ENCODE assay signal across 9 cellular contexts in the genomic region with DNA sequence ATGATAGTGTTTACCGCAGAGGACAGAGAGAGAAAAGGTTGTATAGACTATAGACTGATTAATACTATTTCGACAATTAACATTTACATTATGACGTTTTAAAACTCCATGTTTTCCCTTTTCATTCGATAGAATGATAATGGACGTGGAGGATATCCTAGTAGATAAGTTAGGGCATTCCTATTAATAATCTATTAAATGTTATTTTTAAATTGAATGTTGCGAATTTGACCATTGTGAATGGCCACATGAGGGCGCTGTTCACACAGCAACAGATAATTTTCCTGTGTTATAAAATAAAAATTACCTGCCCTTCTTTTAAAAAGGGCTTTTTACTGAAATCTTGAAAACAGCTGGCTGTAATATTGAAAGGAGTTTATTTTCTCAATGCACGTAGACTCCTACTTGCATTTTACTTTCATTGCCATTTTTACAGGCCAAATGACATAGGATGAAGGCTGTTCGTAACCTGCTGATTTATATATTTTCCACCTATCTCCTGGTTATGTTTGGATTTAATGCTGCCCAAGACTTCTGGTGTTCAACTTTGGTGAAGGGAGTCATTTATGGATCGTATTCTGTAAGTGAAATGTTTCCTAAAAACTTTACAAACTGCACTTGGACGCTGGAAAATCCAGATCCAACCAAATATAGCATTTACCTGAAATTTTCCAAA. TPM values are rescaled to one million over a fixed set of nuclear protein-coding genes. Genes with fewer than 3 reads are reported as not detected.
DNase-seq lines count a peak whose midpoint lies in the region; ATAC-seq, FAIRE-seq and TF ChIP-seq lines count a peak whose summit lies in the region.
"Had no signal": no experiment of that assay in that cellular context is flagged by ENCODE, and none has a peak within 500 bp of the region (broad histone marks: within the 10 kb centered on the region; RNA-seq: fewer than 3 reads in every experiment).

No MANE protein-coding gene starts in this region.

- H3K4me1 Mint-ChIP-seq in effector memory CD8-positive, alpha-beta T cell (ENCODE audit: low read depth in 2 of 2), result peaks cover 0 to 14% of the 10 kb centered on the region in 2 donors

- H3K27me3 Mint-ChIP-seq in effector memory CD8-positive, alpha-beta T cell, result peaks cover 17 to 35% of the 10 kb centered on the region in 2 donors

- H3K27ac ChIP-seq in right lobe of liver, result no peak overlapping the region

- intact Hi-C loops in Right ventricle myocardium superior (cut with DNase I), result loop anchor here (5.0 kb wide), 1 partner anchor 124 kb away; no protein-coding TSS in a partner anchor
- intact Hi-C loops in cardiac septum (cut with DNase I), result loop anchor here (2.0 to 10.0 kb wide), 2 partner anchors 140 to 326 kb away; no protein-coding TSS in a partner anchor
- intact Hi-C loops in right lobe of liver (cut with DNase I), result loop anchor here in 1 of 2 donors (5.0 kb wide), 1 partner anchor 139 kb away; no protein-coding TSS in a partner anchor

- ATAC-seq in Right ventricle myocardium superior (ENCODE audit: poor library complexity), result no peak
- ATAC-seq in right lobe of liver, result no peak
- no peak for ATAC-seq in HG03135 (IDR thresholded peaks at IDR 0.05; ENCODE audit: unreplicated experiment)
- ATAC-seq in HG02678 (IDR thresholded peaks at IDR 0.05; ENCODE audit: unreplicated experiment), result no peak
- no peak for ATAC-seq in effector memory CD8-positive, alpha-beta T cell (replicated peaks)

- H3K4me1 ChIP-seq in right lobe of liver, result peaks cover 0 to 4% (median 0%) of the 10 kb centered on the region in 4 donors

- no peak for FAIRE-seq in bronchial epithelial cell (lab: Jason Lieb, UNC)

- 22% methylated on average over 11 of the region's 11 CpGs for WGBS in right lobe of liver (ENCODE audit: insufficient coverage, low coverage, low lambda C conversion rate, missing lambda C conversion rate)

- no peak for TF ChIP-seq POLR2A in right lobe of liver (IDR thresholded peaks at IDR 0.05)

- DNase-seq in Right ventricle myocardium superior (peak; percentile 40), cardiac septum (ENCODE audit: low spot score) (no peak), NCI-H2196 treated with DMSO at 0.1 percent for 48 hours (lab: John Stamatoyannopoulos, UW; ENCODE audit: unreplicated experiment) (peak; percentile 2), bronchial epithelial cell (ENCODE audit: low read depth) (peak; percentile 35), right lobe of liver (no peak)
- DNase-seq in effector memory CD8-positive, alpha-beta T cell, result no peak

- H3K4me3 ChIP-seq in bronchial epithelial cell (ENCODE audit: low read depth, low read length), result no peak overlapping the region
- no peak overlapping the region for H3K4me3 ChIP-seq in right lobe of liver

- H3K36me3 Mint-ChIP-seq in effector memory CD8-positive, alpha-beta T cell (ENCODE audit: insufficient read depth), result no peaks in the 10 kb centered on the region

- no peak overlapping the region for H3K4me3 Mint-ChIP-seq in effector memory CD8-positive, alpha-beta T cell
- H3K4me3 Mint-ChIP-seq: central memory CD8-positive, alpha-beta T cell had no signal

- peaks cover 0 to 4% of the 10 kb centered on the region in 2 donors for H3K9me3 Mint-ChIP-seq in effector memory CD8-positive, alpha-beta T cell

- no peaks in the 10 kb centered on the region for H3K36me3 ChIP-seq in bronchial epithelial cell (ENCODE audit: control insufficient read depth, insufficient read depth, low read length)
- no peaks in the 10 kb centered on the region for H3K36me3 ChIP-seq in right lobe of liver

- H3K9me3 ChIP-seq in right lobe of liver, result no peaks in the 10 kb centered on the region

- no peak overlapping the region for H3K27ac Mint-ChIP-seq in effector memory CD8-positive, alpha-beta T cell

- TF ChIP-seq CTCF in bronchial epithelial cell (IDR thresholded peaks at IDR 0.05; ENCODE audit: insufficient read depth, low read length, severe bottlenecking) (peak; percentile 46), right lobe of liver (IDR thresholded peaks at IDR 0.05) (peak; percentile 51 to 90 (median 83))

- H3K27me3 ChIP-seq in bronchial epithelial cell (ENCODE audit: control insufficient read depth, insufficient read depth, low read length) (peaks cover 20% of the 10 kb centered on the region), right lobe of liver (peaks cover 0 to 17% of the 10 kb centered on the region in 2 donors)

RNA-seq across cellular contexts. Expression of gene ADGRB3, which starts 3.3 kb away (rescaled TPM):
- total RNA-seq in Right ventricle myocardium superior (2.0 TPM), cardiac septum (0.51 TPM), bronchial epithelial cell (not detected in 2 replicates), right lobe of liver (under 1 TPM; 0.18 to 0.42 (median 0.24) TPM)

Comparison
In these comparisons a context has a peak if more than half of its experiments do, and no peak if none do; other contexts are left out.
1. DNase-seq: peak in Right ventricle myocardium superior (single experiment), NCI-H2196 treated with DMSO at 0.1 percent for 48 hours (single experiment) and bronchial epithelial cell (single experiment); none in cardiac septum (single experiment), right lobe of liver (0 of 3) and effector memory CD8-positive, alpha-beta T cell (0 of 3).